Comparison of ENCODE assay signal across 8 cellular contexts in genomic region chr3:16286161-16286560, GRCh38. TPM values are rescaled to one million over a fixed set of nuclear protein-coding genes. Genes with fewer than 3 reads are reported as not detected.
DNase-seq lines count a peak whose midpoint lies in the region; ATAC-seq and TF ChIP-seq lines count a peak whose summit lies in the region.

No MANE protein-coding gene starts in this region.

- peak; percentile 49 for DNase-seq in activated gamma-delta T cell treated with anti-CD3 and anti-CD28 coated beads, Interleukin-2, amount 50 U/mL, for 16 hours (ENCODE audit: low read depth)
- DNase-seq in stimulated activated CD4-positive, alpha-beta T cell treated with anti-CD3 and anti-CD28 coated beads, Interleukin-4, amount 100 ng/mL, for 24 hours, result peak; percentile 77
- DNase-seq in NCI-H2196 (lab: John Stamatoyannopoulos, UW; ENCODE audit: unreplicated experiment) (no peak), ovary (no peak), DMS79 (lab: John Stamatoyannopoulos, UW) (no peak), HuH-7.5 (ENCODE audit: low spot score) (no peak)

- ATAC-seq in GM19025 (IDR thresholded peaks at IDR 0.05; ENCODE audit: low read depth, unreplicated experiment) (peak; percentile 47), HG03469 (IDR thresholded peaks at IDR 0.05; ENCODE audit: unreplicated experiment) (peak; percentile 74)

- no peaks in the 10 kb centered on the region for H3K36me3 ChIP-seq in ovary

- peaks cover 3% of the 10 kb centered on the region for H3K4me1 ChIP-seq in ovary (ENCODE audit: insufficient read depth)

- H3K9me3 ChIP-seq in ovary, result no peaks in the 10 kb centered on the region

- no peak for TF ChIP-seq POLR2A in ovary (IDR thresholded peaks at IDR 0.05)

- intact Hi-C loops in ovary (cut with DNase I), result loop anchor here (5.0 kb wide), 3 partner anchors 231 to 266 kb away; no protein-coding TSS in a partner anchor

- 84 to 95% (median 92%) methylated on average over 3 of the region's 3 CpGs for WGBS in ovary, 3 donors

- H3K4me3 ChIP-seq in ovary, result no peak overlapping the region

- no peaks in the 10 kb centered on the region for H3K27me3 ChIP-seq in ovary

- no peak for TF ChIP-seq EP300 in ovary (IDR thresholded peaks at IDR 0.05)

- TF ChIP-seq CTCF in ovary (IDR thresholded peaks at IDR 0.05), result no peak

- H3K27ac ChIP-seq in ovary, result no peak overlapping the region

RNA-seq across cellular contexts. Expression of gene OXNAD1, which starts 21.1 kb away (rescaled TPM):
- 10 to 100 TPM in 6 of 7 donors, 1 to 10 TPM in 1; 7.9 to 16.3 (median 12.4) TPM for total RNA-seq in ovary
- polyA plus RNA-seq in ovary, result 1 to 10 TPM; 4.0 to 8.9 TPM

RNA-seq across cellular contexts. Expression of gene DPH3, which starts 21.4 kb away (rescaled TPM):
- total RNA-seq in ovary, result 10 to 100 TPM; 10.8 to 28.3 (median 15.5) TPM
- polyA plus RNA-seq in ovary, result 10 to 100 TPM in 1 of 2 donors, 1 to 10 TPM in 1; 7.4 to 12.4 TPM

Comparison
In these comparisons a context has a peak if more than half of its experiments do, and no peak if none do; other contexts are left out.
1. DNase-seq: peak in activated gamma-delta T cell treated with anti-CD3 and anti-CD28 coated beads, Interleukin-2, amount 50 U/mL, for 16 hours (single experiment) and stimulated activated CD4-positive, alpha-beta T cell treated with anti-CD3 and anti-CD28 coated beads, Interleukin-4, amount 100 ng/mL, for 24 hours (single experiment); none in NCI-H2196 (single experiment), ovary (0 of 5), DMS79 (single experiment) and HuH-7.5 (single experiment).